In the genomic region with DNA sequence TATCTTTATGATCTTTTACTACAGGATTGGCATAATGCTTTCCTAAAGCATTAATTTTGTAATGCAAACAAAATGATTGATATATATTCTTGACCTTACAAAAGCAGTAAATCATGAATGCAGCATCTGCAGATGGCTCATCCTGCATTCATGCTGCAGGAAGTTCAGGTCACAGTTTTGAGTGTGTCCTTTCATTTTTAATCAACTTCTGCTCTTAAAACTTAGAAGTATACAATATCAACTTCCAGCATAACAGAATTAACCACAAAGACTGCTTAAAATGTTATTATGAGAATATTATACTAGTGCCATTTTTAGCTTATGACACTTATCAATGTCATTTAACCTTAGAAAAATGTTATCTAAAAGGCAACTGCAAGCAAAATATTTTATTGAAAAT, we compare ENCODE assay signal across 14 cellular contexts. TPM values are rescaled to one million over a fixed set of nuclear protein-coding genes. Genes with fewer than 3 reads are reported as not detected.
DNase-seq lines count a peak whose midpoint lies in the region; ATAC-seq and TF ChIP-seq lines count a peak whose summit lies in the region.
"Had no signal": no experiment of that assay in that cellular context is flagged by ENCODE, and none has a peak within 500 bp of the region (broad histone marks: within the 10 kb centered on the region; RNA-seq: fewer than 3 reads in every experiment).

No MANE protein-coding gene starts in this region.

- intact Hi-C loops in thyroid gland (cut with DNase I) = no loop called here

- H3K27ac ChIP-seq in thyroid gland = no peak overlapping the region
- H3K27ac ChIP-seq: thoracic aorta had no signal

- H3K4me3 ChIP-seq in thyroid gland (replicated peaks in 1 of 3) = no peak overlapping the region
- H3K4me3 ChIP-seq: thoracic aorta had no signal

- no peaks in the 10 kb centered on the region for H3K27me3 ChIP-seq in thyroid gland

- no peak for TF ChIP-seq CTCF in thyroid gland (IDR thresholded peaks at IDR 0.05)

- H3K36me3 ChIP-seq in thyroid gland = no peaks in the 10 kb centered on the region

- ATAC-seq in GM19035 (IDR thresholded peaks at IDR 0.05; ENCODE audit: unreplicated experiment) (peak; percentile 71), GM21825 (IDR thresholded peaks at IDR 0.05; ENCODE audit: unreplicated experiment) (peak; percentile 57), HG03558 (IDR thresholded peaks at IDR 0.05; ENCODE audit: extremely low read depth, unreplicated experiment) (peak; percentile 73)
- ATAC-seq: naive thymus-derived CD4-positive, alpha-beta T cell had no signal

- H3K4me1 ChIP-seq in thyroid gland = no peaks in the 10 kb centered on the region

- no peak for TF ChIP-seq POLR2A in thyroid gland (IDR thresholded peaks at IDR 0.05)

- no peak for DNase-seq in DMS153 treated with DMSO at 0.1 percent for 48 hours (lab: John Stamatoyannopoulos, UW; ENCODE audit: unreplicated experiment)
- no peak for DNase-seq in amniotic stem cell (lab: John Stamatoyannopoulos, UW)
- no peak for DNase-seq in COLO668 (lab: John Stamatoyannopoulos, UW; ENCODE audit: unreplicated experiment)
- no peak for DNase-seq in thyroid gland
- DNase-seq: activated naive CD4-positive, alpha-beta T cell treated with anti-CD3 and anti-CD28 coated beads, Interleukin-2, amount 50 U/mL, for 16 hours; activated T-cell treated with anti-CD3 and anti-CD28 coated beads, Interleukin-2, amount 50 U/mL, for 24 hours; naive thymus-derived CD4-positive, alpha-beta T cell; NCI-H187; NCI-H510A treated with DMSO at 0.1 percent for 48 hours; stimulated activated CD4-positive, alpha-beta T cell treated with anti-CD3 and anti-CD28 coated beads, Interleukin-4, amount 100 ng/mL, for 4 hours had no signal

- H3K9me3 ChIP-seq in thyroid gland = no peaks in the 10 kb centered on the region
- H3K9me3 ChIP-seq: thoracic aorta had no signal

RNA-seq across cellular contexts. Expression of a gene that starts 54.0 kb away (rescaled TPM):
- 10 to 100 TPM; 24.8 to 50.2 (median 39.2) TPM for total RNA-seq in thyroid gland
